In the genomic region with DNA sequence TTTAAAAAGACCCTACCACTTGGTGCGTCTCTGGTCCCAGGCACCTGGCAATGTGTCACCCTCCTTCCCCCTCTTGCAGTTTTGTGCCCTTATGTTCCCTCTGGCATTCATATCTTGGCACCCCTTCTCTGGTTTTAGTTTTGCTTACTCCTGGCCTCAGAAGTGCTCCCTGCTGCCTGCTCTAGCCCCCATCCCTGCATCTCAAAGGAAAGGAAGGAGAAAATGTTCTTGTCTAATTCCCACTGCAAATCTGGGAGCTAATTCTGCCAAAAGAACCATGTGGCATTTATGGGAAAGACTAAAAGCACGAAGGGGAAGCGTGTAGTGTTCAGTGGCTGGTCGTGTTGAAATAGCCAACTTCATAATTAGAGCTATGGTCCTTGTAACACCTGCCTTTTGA, we compare ENCODE assay signal across 21 cellular contexts.
"Had no signal": no experiment of that assay in that cellular context is flagged by ENCODE, and none has a peak within 500 bp of the region (broad histone marks: within the 10 kb centered on the region; RNA-seq: fewer than 3 reads in every experiment).

No MANE protein-coding gene starts in this region.

- H3K4me3 ChIP-seq: coronary artery, dorsolateral prefrontal cortex, esophagus muscularis mucosa, gastroesophageal sphincter, heart left ventricle, hepatocyte, left ventricle myocardium inferior, lower lobe of right lung, mucosa of descending colon had no signal

- H3K9me3 ChIP-seq: esophagus muscularis mucosa, gastroesophageal sphincter, heart left ventricle, left ventricle myocardium inferior, lower lobe of right lung, mucosa of descending colon had no signal

- H3K4me1 ChIP-seq: esophagus muscularis mucosa, foreskin keratinocyte, gastroesophageal sphincter, heart left ventricle, left ventricle myocardium inferior, lower lobe of right lung had no signal

- DNase-seq: dermis blood vessel endothelial cell; effector CD4-positive, alpha-beta T cell; effector memory CD4-positive, alpha-beta T cell; foreskin keratinocyte; heart left ventricle; hypothalamus; immature natural killer cell; islet precursor cell; kidney; kidney glomerular epithelial cell; left colon; left ventricle myocardium inferior; lower lobe of right lung; mesenchymal stem cell; mucosa of descending colon had no signal

- ATAC-seq: foreskin keratinocyte, gastroesophageal sphincter, heart left ventricle, left colon, left lobe of liver, lower lobe of right lung, mucosa of descending colon had no signal

- H3K4me2 ChIP-seq: hepatocyte had no signal

- H3K27me3 ChIP-seq: esophagus muscularis mucosa, foreskin keratinocyte, gastroesophageal sphincter, hepatocyte had no signal

- H3K36me3 ChIP-seq: esophagus muscularis mucosa, gastroesophageal sphincter, heart left ventricle, left ventricle myocardium inferior, lower lobe of right lung had no signal

- H2AFZ ChIP-seq: hepatocyte had no signal

- H3K27ac ChIP-seq: coronary artery, esophagus muscularis mucosa, foreskin keratinocyte, gastroesophageal sphincter, heart left ventricle, hepatocyte, left ventricle myocardium inferior, lower lobe of right lung had no signal
